11 cellular contexts compared by ENCODE assay signal in the genomic region with DNA sequence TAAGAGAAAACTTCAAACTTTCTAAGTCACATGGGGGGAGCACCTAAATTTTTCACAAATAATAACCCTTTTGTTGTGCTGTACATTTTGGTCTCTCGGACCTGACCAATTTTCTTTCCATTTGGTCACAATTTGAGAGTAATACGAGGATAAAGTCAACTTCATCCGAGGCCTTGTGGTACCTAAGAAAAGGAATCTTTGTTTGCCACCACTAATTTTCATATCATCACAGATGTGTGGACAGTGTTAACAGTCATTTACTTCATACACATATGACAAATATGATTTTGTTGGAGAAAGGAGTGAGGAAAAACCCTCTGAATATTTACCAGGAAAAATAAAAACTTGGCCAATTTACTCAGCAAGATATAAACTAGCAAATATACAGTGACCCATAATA. TPM values are rescaled to one million over a fixed set of nuclear protein-coding genes. Genes with fewer than 3 reads are reported as not detected.
A peak's percentile ranks its signal among the peaks of the same experiment; 100 is the strongest.
DNase-seq lines count a peak whose midpoint lies in the region; ATAC-seq and TF ChIP-seq lines count a peak whose summit lies in the region.
"Had no signal": no experiment of that assay in that cellular context is flagged by ENCODE, and none has a peak within 500 bp of the region (broad histone marks: within the 10 kb centered on the region; RNA-seq: fewer than 3 reads in every experiment).

No MANE protein-coding gene starts in this region.

- no peak overlapping the region for H4K91ac ChIP-seq in mesenchymal stem cell (ENCODE audit: low read length)

- H3K27me3 Mint-ChIP-seq in activated T-cell treated with anti-CD3 and anti-CD28 coated beads, Interleukin-2, amount 50 U/mL, for 24 hours, result no peaks in the 10 kb centered on the region
- H3K27me3 Mint-ChIP-seq in activated naive CD8-positive, alpha-beta T cell treated with anti-CD3 and anti-CD28 coated beads, Interleukin-2, amount 50 U/mL, for 24 hours, result no peaks in the 10 kb centered on the region

- DNase-seq in activated T-cell treated with anti-CD3 and anti-CD28 coated beads, Interleukin-2, amount 50 U/mL, for 24 hours, result no peak
- no peak for DNase-seq in activated T-cell treated with anti-CD3 and anti-CD28 coated beads, Interleukin-2, amount 50 U/mL, for 1 hour
- DNase-seq in activated naive CD8-positive, alpha-beta T cell treated with anti-CD3 and anti-CD28 coated beads, Interleukin-2, amount 50 U/mL, for 24 hours, result no peak
- no peak for DNase-seq in mesenchymal stem cell
- DNase-seq in thyroid gland, result no peak
- DNase-seq in islet precursor cell, result no peak
- DNase-seq in SHP77 (lab: John Stamatoyannopoulos, UW), result no peak
- DNase-seq in GF-D8 (lab: John Stamatoyannopoulos, UW), result no peak
- DNase-seq: activated CD4-positive, alpha-beta T cell treated with anti-CD3 and anti-CD28 coated beads, Interleukin-2, amount 50 U/mL, for 1 hour; activated naive CD4-positive, alpha-beta T cell treated with anti-CD3 and anti-CD28 coated beads for 36 hours; SJCRH30 had no signal

- peaks cover 9 to 35% of the 10 kb centered on the region in 2 experiments for H3K36me3 ChIP-seq in mesenchymal stem cell (ENCODE audit: control insufficient read depth in 1 of 2, insufficient read depth in 2 of 2, low read depth in 1 of 2, low read length in 2 of 2)
- peaks cover 6 to 10% of the 10 kb centered on the region in 2 donors for H3K36me3 ChIP-seq in thyroid gland

- H2BK120ac ChIP-seq in mesenchymal stem cell (ENCODE audit: low read depth, low read length), result no peak overlapping the region

- H3K4me3 Mint-ChIP-seq in activated T-cell treated with anti-CD3 and anti-CD28 coated beads, Interleukin-2, amount 50 U/mL, for 24 hours, result no peak overlapping the region
- no peak overlapping the region for H3K4me3 Mint-ChIP-seq in activated naive CD8-positive, alpha-beta T cell treated with anti-CD3 and anti-CD28 coated beads, Interleukin-2, amount 50 U/mL, for 24 hours
- H3K4me3 Mint-ChIP-seq: activated naive CD4-positive, alpha-beta T cell treated with anti-CD3 and anti-CD28 coated beads for 36 hours had no signal

- no peak overlapping the region for H2AK5ac ChIP-seq in mesenchymal stem cell (ENCODE audit: low read length, severe bottlenecking)

- no peak overlapping the region for H3K23ac ChIP-seq in mesenchymal stem cell (ENCODE audit: low read length in 2 of 2)

- H3K4me1 ChIP-seq in mesenchymal stem cell (ENCODE audit: control insufficient read depth, insufficient read depth, low read depth, low read length) (peaks cover 19% of the 10 kb centered on the region), thyroid gland (peaks cover 6 to 49% of the 10 kb centered on the region in 2 donors)

- intact Hi-C loops in thyroid gland (cut with DNase I), result no loop called here

- peaks cover under 1% of the 10 kb centered on the region for H3K9me3 Mint-ChIP-seq in activated T-cell treated with anti-CD3 and anti-CD28 coated beads, Interleukin-2, amount 50 U/mL, for 24 hours
- H3K9me3 Mint-ChIP-seq in activated naive CD8-positive, alpha-beta T cell treated with anti-CD3 and anti-CD28 coated beads, Interleukin-2, amount 50 U/mL, for 24 hours, result peaks cover 1% of the 10 kb centered on the region
- H3K9me3 Mint-ChIP-seq: activated naive CD4-positive, alpha-beta T cell treated with anti-CD3 and anti-CD28 coated beads for 36 hours had no signal

- H2BK12ac ChIP-seq in mesenchymal stem cell (ENCODE audit: low read length in 2 of 2), result no peak overlapping the region

- no peak for TF ChIP-seq POLR2A in thyroid gland (IDR thresholded peaks at IDR 0.05)

- no peak for ATAC-seq in activated naive CD8-positive, alpha-beta T cell treated with anti-CD3 and anti-CD28 coated beads, Interleukin-2, amount 50 U/mL, for 24 hours

- no peak for TF ChIP-seq CTCF in thyroid gland (IDR thresholded peaks at IDR 0.05)

- no peak overlapping the region for H3K18ac ChIP-seq in mesenchymal stem cell (ENCODE audit: low read depth in 1 of 2, low read length in 2 of 2)

- peak overlapping the region; percentile 76 for H3K9ac ChIP-seq in mesenchymal stem cell (ENCODE audit: low read length)

- peaks cover 64% of the 10 kb centered on the region for H3K4me1 Mint-ChIP-seq in activated T-cell treated with anti-CD3 and anti-CD28 coated beads, Interleukin-2, amount 50 U/mL, for 24 hours (ENCODE audit: low read depth)
- peaks cover 73% of the 10 kb centered on the region for H3K4me1 Mint-ChIP-seq in activated naive CD8-positive, alpha-beta T cell treated with anti-CD3 and anti-CD28 coated beads, Interleukin-2, amount 50 U/mL, for 24 hours

- peaks cover 2% of the 10 kb centered on the region for H3K79me1 ChIP-seq in mesenchymal stem cell (replicated peaks; ENCODE audit: low read length, poor library complexity, severe bottlenecking)

- H3K4me2 ChIP-seq in mesenchymal stem cell (ENCODE audit: low read length, poor library complexity, severe bottlenecking), result no peak overlapping the region

- H3K36me3 Mint-ChIP-seq in activated T-cell treated with anti-CD3 and anti-CD28 coated beads, Interleukin-2, amount 50 U/mL, for 24 hours (ENCODE audit: low read depth), result peaks cover 55% of the 10 kb centered on the region
- H3K36me3 Mint-ChIP-seq in activated naive CD8-positive, alpha-beta T cell treated with anti-CD3 and anti-CD28 coated beads, Interleukin-2, amount 50 U/mL, for 24 hours (ENCODE audit: low read depth), result peaks cover 42% of the 10 kb centered on the region

- H2AFZ ChIP-seq in mesenchymal stem cell (ENCODE audit: low read depth, low read length), result no peak overlapping the region

- no peak overlapping the region for H3K4me3 ChIP-seq in mesenchymal stem cell (ENCODE audit: insufficient read depth in 1 of 2, low read depth in 1 of 2, low read length in 2 of 2)
- H3K4me3 ChIP-seq in thyroid gland (replicated peaks in 1 of 3), result no peak overlapping the region
- H3K4me3 ChIP-seq: SJCRH30 had no signal

- 100% methylated on average over 3 of the region's 3 CpGs for WGBS in mesenchymal stem cell
- whole genome bisulfite sequencing in thyroid gland, 2 donors, result 88 to 90% methylated on average over 3 of the region's 3 CpGs

- H3K4ac ChIP-seq in mesenchymal stem cell (ENCODE audit: low read depth in 1 of 2, low read length in 2 of 2), result no peak overlapping the region

- H3K27ac Mint-ChIP-seq in activated T-cell treated with anti-CD3 and anti-CD28 coated beads, Interleukin-2, amount 50 U/mL, for 24 hours, result peak overlapping the region; percentile 33
- peak overlapping the region; percentile 64 for H3K27ac Mint-ChIP-seq in activated naive CD8-positive, alpha-beta T cell treated with anti-CD3 and anti-CD28 coated beads, Interleukin-2, amount 50 U/mL, for 24 hours
- H3K27ac Mint-ChIP-seq: activated naive CD4-positive, alpha-beta T cell treated with anti-CD3 and anti-CD28 coated beads for 36 hours had no signal

- no peak overlapping the region for H3K27ac ChIP-seq in mesenchymal stem cell (ENCODE audit: low read length, poor library complexity, severe bottlenecking)
- H3K27ac ChIP-seq in thyroid gland, result peak overlapping the region in 2 of 3 donors; percentile 60 to 66
- H3K27ac ChIP-seq: SJCRH30 had no signal

- no peak overlapping the region for H3K14ac ChIP-seq in mesenchymal stem cell (ENCODE audit: low read length in 2 of 2)

- H4K8ac ChIP-seq in mesenchymal stem cell (ENCODE audit: low read length), result no peak overlapping the region

- no peaks in the 10 kb centered on the region for H3K9me3 ChIP-seq in mesenchymal stem cell (ENCODE audit: control insufficient read depth, low read length)
- no peaks in the 10 kb centered on the region for H3K9me3 ChIP-seq in thyroid gland
- H3K9me3 ChIP-seq: SJCRH30 had no signal

- no peak overlapping the region for H2BK5ac ChIP-seq in mesenchymal stem cell (ENCODE audit: low read depth, low read length, poor library complexity, severe bottlenecking)

- H3K27me3 ChIP-seq in mesenchymal stem cell (ENCODE audit: control insufficient read depth in 1 of 2, insufficient read depth in 1 of 2, low read length in 2 of 2) (no peaks in the 10 kb centered on the region), thyroid gland (no peaks in the 10 kb centered on the region)
- H3K27me3 ChIP-seq: SJCRH30 had no signal

- no peak overlapping the region for H2BK15ac ChIP-seq in mesenchymal stem cell (ENCODE audit: low read depth, poor library complexity, severe bottlenecking)

RNA-seq across cellular contexts. Expression of a gene that starts 40.8 kb away (rescaled TPM):
- polyA plus RNA-seq in mesenchymal stem cell (2013, experiment 1 of 2), result 73.9 TPM
- polyA plus RNA-seq in mesenchymal stem cell (2013, experiment 2 of 2), result 71.8 TPM
- 100 to 1,000 TPM in 3 of 4 donors, 10 to 100 TPM in 1; 96.0 to 142 (median 131) TPM for total RNA-seq in thyroid gland
